Comparison of ENCODE assay signal across 20 cellular contexts in the genomic region with DNA sequence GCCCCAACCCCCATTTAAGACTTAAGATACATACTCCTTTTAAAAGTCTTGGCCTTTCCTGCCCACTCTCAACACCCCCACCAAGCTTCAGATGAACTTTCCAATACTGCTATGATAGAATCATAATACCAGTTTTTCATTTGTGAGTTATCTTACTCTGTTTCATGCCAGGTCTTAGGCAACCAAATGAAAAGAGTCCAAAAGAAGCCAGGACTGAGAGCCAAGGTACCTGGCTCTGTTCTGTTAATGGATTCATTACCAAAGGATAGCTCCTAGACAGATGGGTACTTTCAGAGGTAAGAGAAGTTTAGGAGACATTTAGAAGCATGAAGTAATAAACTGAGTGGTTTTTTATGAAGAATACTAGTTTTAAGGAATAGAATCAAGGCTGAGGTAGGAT.
"Had no signal": no experiment of that assay in that cellular context is flagged by ENCODE, and none has a peak within 500 bp of the region (broad histone marks: within the 10 kb centered on the region; RNA-seq: fewer than 3 reads in every experiment).

No MANE protein-coding gene starts in this region.

- ATAC-seq: effector memory CD8-positive, alpha-beta T cell; esophagus mucosa; foreskin keratinocyte; gastrocnemius medialis; gastroesophageal sphincter; heart left ventricle; heart right ventricle had no signal

- DNase-seq: colonic mucosa; cortex of kidney; dorsolateral prefrontal cortex; effector CD4-positive, alpha-beta T cell; effector CD8-positive, alpha-beta T cell; effector memory CD4-positive, alpha-beta T cell; effector memory CD8-positive, alpha-beta T cell; endodermal cell; erythroblast; esophagus squamous epithelium; foreskin fibroblast; foreskin keratinocyte; foreskin melanocyte; gastrocnemius medialis; glutamatergic neuron; head of caudate nucleus; heart left ventricle; heart right ventricle had no signal
